Comparison of ENCODE assay signal across 8 cellular contexts in genomic region chr1:61851849-61852692, GRCh38.
DNase-seq lines count a peak whose midpoint lies in the region; ATAC-seq and TF ChIP-seq lines count a peak whose summit lies in the region.

No MANE protein-coding gene starts in this region.

- DNase-seq in BJ (ENCODE audit: low read depth) (no peak), NAMALWA (ENCODE audit: low spot score) (peak; percentile 73), SK-N-DZ (ENCODE audit: low spot score) (peak; percentile 59), T-helper 9 cell (no peak)
- peak in 5 of 10 donors; percentile 16 to 59 (median 55) for DNase-seq in naive thymus-derived CD8-positive, alpha-beta T cell

- H3K4me1 Mint-ChIP-seq in naive thymus-derived CD8-positive, alpha-beta T cell = peaks cover 0 to 2% (median 0%) of the 10 kb centered on the region in 4 donors

- no peaks in the 10 kb centered on the region for H3K9me3 Mint-ChIP-seq in naive thymus-derived CD8-positive, alpha-beta T cell

- ATAC-seq in GM18517 (IDR thresholded peaks at IDR 0.05; ENCODE audit: unreplicated experiment) (peak; percentile 63), esophagus mucosa (peak; percentile 55), GM18520 (IDR thresholded peaks at IDR 0.05; ENCODE audit: unreplicated experiment) (no peak)
- ATAC-seq in naive thymus-derived CD8-positive, alpha-beta T cell = peak; percentile 52 to 68

- H3K36me3 ChIP-seq in BJ (ENCODE audit: control insufficient read depth, insufficient read depth, low read length) = no peaks in the 10 kb centered on the region

- H3K27ac Mint-ChIP-seq in naive thymus-derived CD8-positive, alpha-beta T cell = peak overlapping the region in 2 of 10 donors; percentile 53 to 71

- CTCF ChIA-PET in BJ (lab: Yijun Ruan, JAX) = interaction anchor here (0.6 to 4.1 kb wide), 12 partner anchors 11 to 888 kb away, joined by 3 to 34 read pairs (median 4); no protein-coding TSS in a partner anchor

- H3K36me3 Mint-ChIP-seq in naive thymus-derived CD8-positive, alpha-beta T cell = peaks cover 0 to 27% (median 5%) of the 10 kb centered on the region in 3 donors

- peak; percentile 70 for TF ChIP-seq CTCF in BJ (IDR thresholded peaks at IDR 0.05; ENCODE audit: insufficient read depth, low read depth, low read length)

- POLR2A ChIA-PET in BJ (lab: Charles Lee) = interaction anchor here (0.6 kb wide), 1 partner anchor 994 kb away, joined by 3 read pairs; no protein-coding TSS in a partner anchor
- POLR2A ChIA-PET in naive thymus-derived CD8-positive, alpha-beta T cell (lab: Charles Lee) = interaction anchor here (0.7 kb wide), 1 partner anchor 802 kb away, joined by 4 read pairs; no protein-coding TSS in a partner anchor

- H3K27me3 ChIP-seq in BJ (ENCODE audit: control insufficient read depth, insufficient read depth, low read length) = no peaks in the 10 kb centered on the region

- no peaks in the 10 kb centered on the region for H3K27me3 Mint-ChIP-seq in naive thymus-derived CD8-positive, alpha-beta T cell

- H3K4me3 Mint-ChIP-seq in naive thymus-derived CD8-positive, alpha-beta T cell = no peak overlapping the region

- H3K4me3 ChIP-seq in BJ (ENCODE audit: low read depth, low read length) = no peak overlapping the region

Comparison
In these comparisons a context has a peak if more than half of its experiments do, and no peak if none do; other contexts are left out.
1. DNase-seq: peak in NAMALWA (single experiment) and SK-N-DZ (single experiment); none in BJ (single experiment) and T-helper 9 cell (single experiment).